ENCODE assay signal across 29 cellular contexts in the genomic region with DNA sequence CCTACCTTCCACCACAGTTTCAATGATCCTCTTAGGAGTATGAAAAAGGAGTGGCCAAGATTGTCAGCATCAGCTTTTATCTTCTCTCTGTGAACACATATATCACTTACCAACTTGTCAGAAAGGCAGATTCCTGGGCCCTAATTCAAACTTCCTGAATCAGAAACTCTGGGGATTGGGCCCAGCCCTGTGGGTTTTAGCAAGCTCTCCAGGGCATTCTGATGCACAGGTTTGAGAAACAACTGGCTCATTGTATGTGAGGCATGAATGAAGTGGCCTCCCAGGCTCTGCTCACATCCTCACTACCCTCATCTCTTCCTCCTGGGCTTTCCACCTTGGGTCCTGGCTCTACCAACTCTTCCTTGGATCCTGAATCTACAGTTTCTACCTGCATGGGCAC. TPM values are rescaled to one million over a fixed set of nuclear protein-coding genes. Genes with fewer than 3 reads are reported as not detected.
DNase-seq lines count a peak whose midpoint lies in the region; ATAC-seq and TF ChIP-seq lines count a peak whose summit lies in the region.
"Had no signal": no experiment of that assay in that cellular context is flagged by ENCODE, and none has a peak within 500 bp of the region (broad histone marks: within the 10 kb centered on the region; RNA-seq: fewer than 3 reads in every experiment).

No MANE protein-coding gene starts in this region.

- H2AFZ ChIP-seq in H9 (ENCODE audit: low read length), result no peak overlapping the region

- no peak overlapping the region for H3K4ac ChIP-seq in H9 (ENCODE audit: low read depth, low read length)

- peak overlapping the region in 2 of 3 experiments; percentile 13 to 20; a peak in 2 of 7 replicates for H3K27ac Mint-ChIP-seq in H9
- H3K27ac Mint-ChIP-seq: activated naive CD4-positive, alpha-beta T cell treated with anti-CD3 and anti-CD28 coated beads, Interleukin-2, amount 50 U/mL, for 72 hours; B cell; natural killer cell had no signal

- no peak overlapping the region for H3K18ac ChIP-seq in H9 (ENCODE audit: insufficient read length, low read depth, low read length)

- H3K9me3 ChIP-seq in H9 (ENCODE audit: control insufficient read depth, low read depth, low read length) (no peaks in the 10 kb centered on the region), ascending aorta (no peaks in the 10 kb centered on the region)
- H3K9me3 ChIP-seq: lower lobe of right lung, testis, uterus had no signal

- no peak overlapping the region for H2BK15ac ChIP-seq in H9 (ENCODE audit: low read depth, low read length)

- intact Hi-C loops in ascending aorta (cut with DNase I), result loop anchor here (1.0 to 5.0 kb wide), 3 partner anchors 24 to 370 kb away; partner anchors contain the start of gene CD93

- no peaks in the 10 kb centered on the region for H3K79me1 ChIP-seq in H9 (ENCODE audit: insufficient read depth, low read depth, low read length, poor library complexity, severe bottlenecking)

- no peak overlapping the region for H4K8ac ChIP-seq in H9 (replicated peaks; ENCODE audit: insufficient read length, low read depth, low read length)

- no peaks in the 10 kb centered on the region for H3K27me3 ChIP-seq in H9 (ENCODE audit: insufficient read depth, low read length)
- H3K27me3 ChIP-seq in ascending aorta, result no peaks in the 10 kb centered on the region
- H3K27me3 ChIP-seq: testis, uterus had no signal

- H2AK5ac ChIP-seq in H9 (ENCODE audit: insufficient read length, low read length), result no peak overlapping the region

- H3T11ph ChIP-seq in H9 (ENCODE audit: low read length), result no peak overlapping the region

- TF ChIP-seq CTCF in H9 (conservative IDR thresholded peaks at IDR 0.05) (no peak), ascending aorta (IDR thresholded peaks at IDR 0.05) (no peak)

- ATAC-seq in HG03354 (IDR thresholded peaks at IDR 0.05; ENCODE audit: poor library complexity, severe bottlenecking, unreplicated experiment), result no peak
- ATAC-seq: activated naive CD4-positive, alpha-beta T cell treated with anti-CD3 and anti-CD28 coated beads, Interleukin-2, amount 50 U/mL, for 72 hours; natural killer cell had no signal

- no peak for DNase-seq in H9
- DNase-seq in ascending aorta (ENCODE audit: low spot score in 2 of 2), result no peak
- DNase-seq in islet precursor cell, result peak; percentile 23
- DNase-seq in NCI-H1105 treated with DMSO at 0.1 percent for 48 hours (lab: John Stamatoyannopoulos, UW), result no peak
- DNase-seq in DMS53 (lab: John Stamatoyannopoulos, UW), result no peak
- DNase-seq: activated CD4-positive, alpha-beta T cell treated with anti-CD3 and anti-CD28 coated beads for 48 hours; activated T-cell treated with anti-CD3 and anti-CD28 coated beads for 4 hours; DMS 273 treated with DMSO at 0.1 percent for 48 hours; effector CD4-positive, alpha-beta T cell; glutamatergic neuron; natural killer cell; NCI-H1048; NCI-H1694; NCI-H2171; stimulated activated naive CD4-positive, alpha-beta T cell treated with Interleukin-2 at 50 U/mL for 16 hours had no signal

- H3K56ac ChIP-seq in H9 (ENCODE audit: insufficient read length, low read depth, low read length), result no peak overlapping the region

- no peaks in the 10 kb centered on the region for H3K9me3 Mint-ChIP-seq in H9
- H3K9me3 Mint-ChIP-seq: activated naive CD4-positive, alpha-beta T cell treated with anti-CD3 and anti-CD28 coated beads, Interleukin-2, amount 50 U/mL, for 72 hours; natural killer cell had no signal

- H3K27ac ChIP-seq in H9 (ENCODE audit: insufficient read length, low read depth, low read length) (no peak overlapping the region), ascending aorta (peak overlapping the region; percentile 85 to 96), temporal lobe (ENCODE audit: low read depth, low read length) (peak overlapping the region; percentile 3)
- H3K27ac ChIP-seq: testis had no signal

- peaks cover 21 to 35% of the 10 kb centered on the region in 2 experiments for H3K4me1 Mint-ChIP-seq in H9
- H3K4me1 Mint-ChIP-seq: B cell, natural killer cell had no signal

- H4K5ac ChIP-seq in H9 (ENCODE audit: insufficient read length, low read depth, low read length), result no peak overlapping the region

- H3K23ac ChIP-seq in H9 (ENCODE audit: insufficient read length, low read depth, low read length), result no peak overlapping the region

- H2BK12ac ChIP-seq in H9 (ENCODE audit: insufficient read length, low read depth, low read length), result no peak overlapping the region

- H3K9ac ChIP-seq in H9 (ENCODE audit: extremely low read depth, insufficient read length, low read length), result no peak overlapping the region

- H2BK5ac ChIP-seq in H9 (ENCODE audit: insufficient read length, low read length), result no peak overlapping the region

- H3K4me1 ChIP-seq in H9 (ENCODE audit: insufficient read depth, low read length) (peaks cover 3% of the 10 kb centered on the region; the same call in 1 of the 2 replicates), ascending aorta (peaks cover 15 to 39% of the 10 kb centered on the region in 2 donors)

- H3K27me3 Mint-ChIP-seq in H9 (ENCODE audit: low read depth), result no peaks in the 10 kb centered on the region; the same call in 1 of the 2 replicates

- H3K36me3 Mint-ChIP-seq in H9 (ENCODE audit: insufficient read depth in 1 of 3, low read depth in 3 of 3), result no peaks in the 10 kb centered on the region
- H3K36me3 Mint-ChIP-seq: activated naive CD4-positive, alpha-beta T cell treated with anti-CD3 and anti-CD28 coated beads, Interleukin-2, amount 50 U/mL, for 72 hours; natural killer cell had no signal

- no peaks in the 10 kb centered on the region for H4K20me1 ChIP-seq in H9 (ENCODE audit: control insufficient read depth, insufficient read depth, insufficient read length)

- no peak overlapping the region for H3K4me3 ChIP-seq in ascending aorta
- H3K4me3 ChIP-seq: lower lobe of right lung, skin epidermis, testis, uterus had no signal

- H2BK120ac ChIP-seq in H9 (ENCODE audit: low read depth, low read length, poor library complexity, severe bottlenecking), result no peak overlapping the region

- H3K79me2 ChIP-seq in H9 (ENCODE audit: insufficient read depth, low read length), result no peaks in the 10 kb centered on the region

- H2BK20ac ChIP-seq in H9 (ENCODE audit: low read depth, low read length, poor library complexity, severe bottlenecking), result no peak overlapping the region

- no peaks in the 10 kb centered on the region for H3K23me2 ChIP-seq in H9 (ENCODE audit: insufficient read length, low read depth, low read length, poor library complexity, severe bottlenecking)

- no peak overlapping the region; a peak in 1 of 5 replicates for H3K4me3 Mint-ChIP-seq in H9
- H3K4me3 Mint-ChIP-seq: B cell, natural killer cell had no signal

- H3K14ac ChIP-seq in H9 (ENCODE audit: insufficient read depth, low read length), result no peak overlapping the region

- no peaks in the 10 kb centered on the region for H3K36me3 ChIP-seq in ascending aorta
- H3K36me3 ChIP-seq: lower lobe of right lung, uterus had no signal

- H4K91ac ChIP-seq in H9 (ENCODE audit: insufficient read length, low read depth, low read length), result no peak overlapping the region

- H3K4me2 ChIP-seq in H9 (ENCODE audit: insufficient read depth, insufficient read length, low read length), result no peak overlapping the region

RNA-seq across cellular contexts. Expression of gene THBD, which starts 13.2 kb away (rescaled TPM):
- total RNA-seq in H9 (2021), result 0.15 and 0.28 TPM in 2 replicates
- 326 TPM for total RNA-seq in ascending aorta
- total RNA-seq in temporal lobe, result 1.7 TPM
- total RNA-seq: activated naive CD4-positive, alpha-beta T cell treated with anti-CD3 and anti-CD28 coated beads, Interleukin-2, amount 50 U/mL, for 72 hours; B cell had no signal

RNA-seq across cellular contexts. Expression of gene CD93, which starts 23.5 kb away (rescaled TPM):
- total RNA-seq in H9 (2021) (not detected in 2 replicates), ascending aorta (206 TPM), temporal lobe (11.3 TPM)
- total RNA-seq: NCI-H460, osteoblast had no signal

RNA-seq across cellular contexts. Expression of gene SSTR4, which starts 27.5 kb away (rescaled TPM):
- total RNA-seq in H9 (2021) (not detected in 2 replicates), ascending aorta (not detected), temporal lobe (not detected)
- total RNA-seq: activated naive CD4-positive, alpha-beta T cell treated with anti-CD3 and anti-CD28 coated beads, Interleukin-2, amount 50 U/mL, for 72 hours; B cell; bronchial epithelial cell; epithelial cell of proximal tubule; fibroblast of villous mesenchyme; mononuclear cell; natural killer cell; NCI-H460; osteoblast; uterus had no signal

Comparison
In these comparisons a context has a peak if more than half of its experiments do, and no peak if none do; other contexts are left out.
1. RNA of gene THBD, which starts 13.2 kb away (total RNA-seq): 326 TPM in ascending aorta (single experiment); 1.7 TPM in temporal lobe (single experiment) and 0.15 to 0.28 TPM in H9; every median in the first group is over 100 times any median in the second.
2. RNA of gene CD93, which starts 23.5 kb away (total RNA-seq): 206 TPM in ascending aorta (single experiment); 11.3 TPM in temporal lobe (single experiment) and not detected in H9; every median in the first group is over 10 times any median in the second.